ENCODE assay signal across 25 cellular contexts in the genomic region with DNA sequence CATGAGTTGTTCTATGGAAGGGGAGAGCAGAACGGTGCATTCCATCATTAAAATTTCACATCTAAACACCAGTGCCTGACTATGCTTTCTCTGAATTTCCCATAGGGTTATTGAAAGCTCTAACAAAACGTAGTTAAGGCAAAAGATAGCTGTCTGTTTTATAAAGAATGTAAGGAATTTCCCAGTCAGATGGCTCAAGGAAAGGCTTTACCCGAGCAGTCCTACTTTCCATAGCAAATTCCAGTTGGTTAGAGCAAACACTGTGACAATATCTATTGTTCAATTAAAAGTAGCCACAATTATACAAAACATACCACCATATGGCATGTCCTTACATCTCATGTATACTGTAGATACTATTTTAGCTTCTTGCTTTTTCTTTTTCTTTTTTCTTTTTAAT.
"Had no signal": no experiment of that assay in that cellular context is flagged by ENCODE, and none has a peak within 500 bp of the region (broad histone marks: within the 10 kb centered on the region; RNA-seq: fewer than 3 reads in every experiment).

No MANE protein-coding gene starts in this region.

- H3K27me3 ChIP-seq: foreskin keratinocyte, right lobe of liver, stomach, suprapubic skin, tibial nerve, uterus had no signal

- DNase-seq: activated B cell treated with CpG ODN at 0.5 μM for 24 hours; activated CD4-positive, alpha-beta T cell treated with anti-CD3 and anti-CD28 coated beads for 4 hours; activated CD4-positive, alpha-beta T cell treated with anti-CD3 and anti-CD28 coated beads, Interleukin-2, amount 50 U/mL, for 48 hours; activated CD8-positive, alpha-beta memory T cell treated with anti-CD3 and anti-CD28 coated beads, Interleukin-2, amount 50 U/mL, for 48 hours; activated naive CD4-positive, alpha-beta T cell treated with Interleukin-2 at 50 U/mL for 16 hours; activated naive CD8-positive, alpha-beta T cell treated with anti-CD3 and anti-CD28 coated beads, Interleukin-2, amount 10 ng/mL, durations not matched to agents 7 days and 5 days; activated T-cell treated with anti-CD3 and anti-CD28 coated beads, Interleukin-2, amount 50 U/mL, for 48 hours; amygdala; effector CD4-positive, alpha-beta T cell; foreskin keratinocyte; left ventricle myocardium superior; mammary epithelial cell; mucosa of descending colon; occipital lobe; right lobe of liver; small intestine; stimulated activated CD4-positive, alpha-beta T cell treated with anti-CD3 and anti-CD28 coated beads, Interleukin-15, amount 100 ng/mL, for 24 hours; stomach; T1000; uterus had no signal

- H3K4me1 ChIP-seq: right lobe of liver, stomach, suprapubic skin, tibial nerve, uterus had no signal

- H3K4me1 Mint-ChIP-seq: activated B cell treated with CpG ODN at 0.5 μM for 24 hours; activated naive CD8-positive, alpha-beta T cell treated with anti-CD3 and anti-CD28 coated beads, Interleukin-2, amount 10 ng/mL, durations not matched to agents 7 days and 5 days; stimulated activated memory B cell treated with anti-CD40 and anti-IgM and Interleukin-4, amounts not matched to agents 10 μg/mL and 1 μg/mL and 100 μg/mL, for 72 hours had no signal

- H3K36me3 Mint-ChIP-seq: activated naive CD8-positive, alpha-beta T cell treated with anti-CD3 and anti-CD28 coated beads, Interleukin-2, amount 10 ng/mL, durations not matched to agents 7 days and 5 days; stimulated activated memory B cell treated with anti-CD40 and anti-IgM and Interleukin-4, amounts not matched to agents 10 μg/mL and 1 μg/mL and 100 μg/mL, for 72 hours had no signal

- H3K27ac ChIP-seq: foreskin keratinocyte, right lobe of liver, stomach, suprapubic skin, tibial nerve, uterus had no signal

- H3K4me3 ChIP-seq: mucosa of descending colon, right lobe of liver, stomach, suprapubic skin, tibial nerve, uterus had no signal

- H3K36me3 ChIP-seq: right lobe of liver, stomach, suprapubic skin, tibial nerve, uterus had no signal

- H3K9me3 Mint-ChIP-seq: activated B cell treated with CpG ODN at 0.5 μM for 24 hours; stimulated activated memory B cell treated with anti-CD40 and anti-IgM and Interleukin-4, amounts not matched to agents 10 μg/mL and 1 μg/mL and 100 μg/mL, for 72 hours had no signal

- H3K9me3 ChIP-seq: mucosa of descending colon, right lobe of liver, stomach, suprapubic skin, tibial nerve, uterus had no signal

- H3K27me3 Mint-ChIP-seq: activated B cell treated with CpG ODN at 0.5 μM for 24 hours; activated naive CD8-positive, alpha-beta T cell treated with anti-CD3 and anti-CD28 coated beads, Interleukin-2, amount 10 ng/mL, durations not matched to agents 7 days and 5 days; dendritic cell treated with granulocyte-macrophage colony-stimulating factor and Interleukin-4, amounts not matched to agents 40 ng/mL and 50 ng/mL, for 4 days; stimulated activated memory B cell treated with anti-CD40 and anti-IgM and Interleukin-4, amounts not matched to agents 10 μg/mL and 1 μg/mL and 100 μg/mL, for 72 hours had no signal

- H3K27ac Mint-ChIP-seq: activated B cell treated with CpG ODN at 0.5 μM for 24 hours; activated naive CD8-positive, alpha-beta T cell treated with anti-CD3 and anti-CD28 coated beads, Interleukin-2, amount 10 ng/mL, durations not matched to agents 7 days and 5 days; dendritic cell treated with granulocyte-macrophage colony-stimulating factor and Interleukin-4, amounts not matched to agents 40 ng/mL and 50 ng/mL, for 4 days; stimulated activated memory B cell treated with anti-CD40 and anti-IgM and Interleukin-4, amounts not matched to agents 10 μg/mL and 1 μg/mL and 100 μg/mL, for 72 hours; T-helper 1 cell treated with Interleukin-12 subunit alpha and Interleukin-12 subunit beta and Interleukin-4 antibody, amounts not matched to agents 30 μg/mL and 1 μg/mL, for 36 hours had no signal

- H3K4me3 Mint-ChIP-seq: activated B cell treated with CpG ODN at 0.5 μM for 24 hours; activated naive CD8-positive, alpha-beta T cell treated with anti-CD3 and anti-CD28 coated beads, Interleukin-2, amount 10 ng/mL, durations not matched to agents 7 days and 5 days; dendritic cell treated with granulocyte-macrophage colony-stimulating factor and Interleukin-4, amounts not matched to agents 40 ng/mL and 50 ng/mL, for 4 days; stimulated activated memory B cell treated with anti-CD40 and anti-IgM and Interleukin-4, amounts not matched to agents 10 μg/mL and 1 μg/mL and 100 μg/mL, for 72 hours; T-helper 1 cell treated with Interleukin-12 subunit alpha and Interleukin-12 subunit beta and Interleukin-4 antibody, amounts not matched to agents 30 μg/mL and 1 μg/mL, for 36 hours had no signal
